In the genomic region with DNA sequence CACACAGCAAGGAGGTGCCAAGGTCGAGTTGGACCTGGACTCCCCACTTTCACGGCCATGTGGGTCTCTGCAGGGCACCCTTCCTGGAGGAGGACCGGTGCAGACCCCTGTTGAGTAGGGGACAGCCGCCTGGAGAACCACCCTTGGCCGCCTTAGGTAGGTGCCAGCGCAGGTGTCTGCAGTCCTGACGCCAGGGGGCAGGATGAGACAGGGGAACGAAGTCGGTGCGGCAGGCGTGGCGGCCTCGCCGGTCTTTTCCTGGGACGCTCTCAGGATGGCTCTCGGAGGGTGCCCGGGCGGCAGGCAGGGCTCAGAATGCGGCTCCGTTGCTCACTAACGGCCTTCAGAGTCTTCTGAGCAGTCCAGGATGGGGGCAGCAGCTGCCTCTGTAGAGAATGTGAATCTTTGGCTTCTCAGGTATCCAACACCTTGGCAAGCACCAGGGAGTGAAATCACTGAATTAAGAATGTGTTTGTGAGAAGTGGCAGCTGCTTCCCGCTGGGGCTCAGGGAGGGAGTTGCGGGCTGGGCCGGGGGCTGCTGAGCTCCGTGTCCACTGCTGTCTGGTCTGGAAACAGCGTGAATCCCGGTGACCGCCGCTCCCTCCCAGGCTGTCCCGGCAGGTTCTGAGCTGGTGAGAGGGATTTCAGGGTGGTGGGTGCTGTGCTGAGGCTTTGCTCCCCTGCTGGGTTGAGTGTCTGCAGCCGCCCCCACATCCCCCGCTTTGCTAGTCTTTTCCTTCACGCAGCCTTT, we compare ENCODE assay signal across 9 cellular contexts. TPM values are rescaled to one million over a fixed set of nuclear protein-coding genes. Genes with fewer than 3 reads are reported as not detected.
A peak's percentile ranks its signal among the peaks of the same experiment; 100 is the strongest.
DNase-seq lines count a peak whose midpoint lies in the region; TF ChIP-seq lines count a peak whose summit lies in the region.
"Had no signal": no experiment of that assay in that cellular context is flagged by ENCODE, and none has a peak within 500 bp of the region (broad histone marks: within the 10 kb centered on the region; RNA-seq: fewer than 3 reads in every experiment).

No MANE protein-coding gene starts in this region.

- DNase-seq in COLO668 (lab: John Stamatoyannopoulos, UW; ENCODE audit: unreplicated experiment): peak; percentile 98
- no peak for DNase-seq in HFF-Myc (ENCODE audit: extremely low read depth, low read depth)
- DNase-seq in NCI-H526 treated with DMSO at 0.1 percent for 48 hours (lab: John Stamatoyannopoulos, UW): peak; percentile 70
- peak; percentile 91 for DNase-seq in activated CD8-positive, alpha-beta memory T cell treated with anti-CD3 and anti-CD28 coated beads for 24 hours
- peak; percentile 83 for DNase-seq in endothelial cell (ENCODE audit: low spot score)
- DNase-seq in mucosa of gallbladder (ENCODE audit: low spot score): peak; percentile 60
- DNase-seq in stimulated activated CD8-positive, alpha-beta memory T cell treated with anti-CD3 and anti-CD28 coated beads, Interleukin-4, amount 100 ng/mL, for 48 hours: peak; percentile 87
- no peak for DNase-seq in NCI-H1092 (lab: John Stamatoyannopoulos, UW)

- TF ChIP-seq CTCF in HFF-Myc (IDR thresholded peaks at IDR 0.05; ENCODE audit: low read depth, low read length, missing control alignments): peak; percentile 70
- TF ChIP-seq CTCF in endothelial cell (IDR thresholded peaks at IDR 0.05; ENCODE audit: unreplicated experiment): peak; percentile 74

- H3K4me3 ChIP-seq in HFF-Myc (replicated peaks; ENCODE audit: low read depth, low read length): no peak overlapping the region

- H3K4me3 Mint-ChIP-seq in endothelial cell (ENCODE audit: unreplicated experiment): no peak overlapping the region

- H3K36me3 Mint-ChIP-seq in endothelial cell (ENCODE audit: low read depth, unreplicated experiment): no peaks in the 10 kb centered on the region
- H3K36me3 Mint-ChIP-seq: IgD-negative memory B cell had no signal

- H3K27me3 Mint-ChIP-seq in endothelial cell (ENCODE audit: unreplicated experiment): peaks cover 6% of the 10 kb centered on the region

- no peak overlapping the region for H3K27ac Mint-ChIP-seq in endothelial cell (ENCODE audit: unreplicated experiment)
- H3K27ac Mint-ChIP-seq: IgD-negative memory B cell had no signal

- no peaks in the 10 kb centered on the region for H3K9me3 Mint-ChIP-seq in endothelial cell (ENCODE audit: unreplicated experiment)
- H3K9me3 Mint-ChIP-seq: IgD-negative memory B cell had no signal

- H3K4me1 Mint-ChIP-seq in endothelial cell (ENCODE audit: unreplicated experiment): no peaks in the 10 kb centered on the region

RNA-seq across cellular contexts. Expression of a gene that starts 10.9 kb away (rescaled TPM):
- total RNA-seq in endothelial cell (ENCODE audit: unreplicated experiment) (25.6 TPM), mucosa of gallbladder (26.4 TPM)

RNA-seq across cellular contexts. Expression of a gene that starts 53.7 kb away (rescaled TPM):
- total RNA-seq in endothelial cell (ENCODE audit: unreplicated experiment) (6.8 TPM), mucosa of gallbladder (9.8 TPM)

RNA-seq across cellular contexts. Expression of a gene that starts 53.9 kb away (rescaled TPM):
- total RNA-seq in endothelial cell (ENCODE audit: unreplicated experiment): 40.3 TPM
- 64.1 TPM for total RNA-seq in mucosa of gallbladder

Comparison
In these comparisons a context has a peak if more than half of its experiments do, and no peak if none do; other contexts are left out.
1. DNase-seq: peak in COLO668 (single experiment), NCI-H526 treated with DMSO at 0.1 percent for 48 hours (single experiment), activated CD8-positive, alpha-beta memory T cell treated with anti-CD3 and anti-CD28 coated beads for 24 hours (single experiment), endothelial cell (single experiment), mucosa of gallbladder (single experiment) and stimulated activated CD8-positive, alpha-beta memory T cell treated with anti-CD3 and anti-CD28 coated beads, Interleukin-4, amount 100 ng/mL, for 48 hours (single experiment); none in HFF-Myc (single experiment) and NCI-H1092 (single experiment).